ENCODE assay signal across 9 cellular contexts in the genomic region with DNA sequence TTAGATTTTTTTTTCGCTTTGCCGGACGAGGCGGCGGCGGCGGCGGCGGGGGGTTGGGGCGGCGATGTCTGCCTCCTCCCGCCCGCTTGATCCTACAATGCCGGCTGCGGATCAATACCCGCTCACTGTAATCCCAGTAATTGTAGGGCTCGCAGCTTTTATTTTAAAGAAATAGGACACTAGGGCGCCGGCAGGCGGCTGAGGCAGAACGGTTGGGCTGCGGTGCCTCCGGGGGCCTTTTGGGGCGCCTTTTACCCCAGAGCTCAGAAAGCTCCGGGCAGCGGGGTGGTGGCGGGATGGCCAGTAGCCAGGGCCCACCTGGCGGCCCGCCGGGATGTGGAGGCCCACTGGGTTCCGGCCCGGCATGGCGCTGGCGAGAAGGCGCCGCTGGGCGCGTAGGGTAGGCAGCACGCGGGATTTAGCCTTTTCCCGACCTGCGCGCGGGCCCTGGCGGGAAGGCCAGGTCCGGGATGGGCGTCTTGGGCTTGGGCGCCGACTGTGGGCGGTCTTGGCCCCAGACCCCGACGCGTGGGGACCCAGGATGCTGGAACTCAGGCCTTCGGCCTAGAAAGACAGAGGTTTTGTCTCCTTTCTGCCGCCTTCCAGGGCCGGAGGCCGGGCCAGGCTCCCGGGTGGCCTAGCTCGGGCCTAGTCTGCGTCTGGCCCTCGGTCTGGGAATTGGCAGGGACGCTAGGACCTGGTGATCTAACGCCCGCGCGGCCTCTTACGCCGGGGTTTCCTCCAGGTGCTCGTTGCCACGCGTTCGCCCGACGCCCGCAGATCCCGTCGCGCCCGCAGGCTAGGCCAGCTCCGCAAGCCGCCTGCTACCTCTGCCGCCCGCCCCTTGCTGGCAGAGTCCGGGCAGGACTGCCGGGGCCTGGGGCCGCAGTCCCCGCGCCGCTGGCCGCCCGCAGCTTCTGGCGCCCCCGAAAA. TPM values are rescaled to one million over a fixed set of nuclear protein-coding genes. Genes with fewer than 3 reads are reported as not detected.
DNase-seq lines count a peak whose midpoint lies in the region; ATAC-seq and TF ChIP-seq lines count a peak whose summit lies in the region.
"Had no signal": no experiment of that assay in that cellular context is flagged by ENCODE, and none has a peak within 500 bp of the region (broad histone marks: within the 10 kb centered on the region; RNA-seq: fewer than 3 reads in every experiment).

No MANE protein-coding gene starts in this region.

- H3K36me3 Mint-ChIP-seq in endothelial cell (ENCODE audit: low read depth, unreplicated experiment): no peaks in the 10 kb centered on the region
- no peaks in the 10 kb centered on the region for H3K36me3 Mint-ChIP-seq in nephron progenitor cell (ENCODE audit: low read depth)

- peaks cover 11% of the 10 kb centered on the region for H3K27me3 Mint-ChIP-seq in endothelial cell (ENCODE audit: unreplicated experiment)
- peaks cover 100% of the 10 kb centered on the region for H3K27me3 Mint-ChIP-seq in nephron progenitor cell (ENCODE audit: low read depth, poor library complexity)

- no peaks in the 10 kb centered on the region for H3K9me3 ChIP-seq in HUES64 (ENCODE audit: insufficient read depth, low read depth, low read length)

- H3K27ac ChIP-seq in HUES64 (ENCODE audit: low read depth, low read length): peak overlapping the region; percentile 81

- H3K9ac ChIP-seq in HUES64 (ENCODE audit: low read depth, low read length): peak overlapping the region; percentile 82

- H3K27me3 ChIP-seq in HUES64 (ENCODE audit: insufficient read depth, low read length): peaks cover 86% of the 10 kb centered on the region

- DNase-seq in AG10803 (ENCODE audit: low read depth): no peak
- peak; percentile 23 for DNase-seq in endothelial cell (ENCODE audit: low spot score)
- DNase-seq in nephron progenitor cell: peak; percentile 39
- DNase-seq in HuH-7.5 (ENCODE audit: low spot score): no peak
- DNase-seq in RPMI8226: no peak
- DNase-seq in D341Med (ENCODE audit: low spot score): no peak

- TF ChIP-seq CTCF in AG10803 (conservative IDR thresholded peaks at IDR 0.05; ENCODE audit: low read length) (peak; percentile 13; the same call in 1 of the 2 replicates), endothelial cell (IDR thresholded peaks at IDR 0.05; ENCODE audit: unreplicated experiment) (no peak), nephron progenitor cell (IDR thresholded peaks at IDR 0.05) (peak; percentile 23)

- no peak overlapping the region for H3K4me3 Mint-ChIP-seq in endothelial cell (ENCODE audit: unreplicated experiment)
- H3K4me3 Mint-ChIP-seq in nephron progenitor cell: no peak overlapping the region

- 27% methylated on average over 93 of the region's 93 CpGs for WGBS in HUES64

- ATAC-seq in GM18498 (IDR thresholded peaks at IDR 0.05; ENCODE audit: unreplicated experiment): no peak
- ATAC-seq: Panc1 had no signal

- H3K27ac Mint-ChIP-seq in endothelial cell (ENCODE audit: unreplicated experiment) (no peak overlapping the region), nephron progenitor cell (no peak overlapping the region)

- H3K4me3 ChIP-seq in AG10803 (ENCODE audit: low read length) (no peak overlapping the region), HUES64 (ENCODE audit: low read length) (peak overlapping the region; percentile 66)

- H3K9me3 Mint-ChIP-seq in endothelial cell (ENCODE audit: unreplicated experiment): no peaks in the 10 kb centered on the region
- H3K9me3 Mint-ChIP-seq in nephron progenitor cell: peaks cover 5% of the 10 kb centered on the region

- no peaks in the 10 kb centered on the region for H3K36me3 ChIP-seq in HUES64 (ENCODE audit: insufficient read depth, low read length)

- H3K4me1 Mint-ChIP-seq in endothelial cell (ENCODE audit: unreplicated experiment) (peaks cover 14% of the 10 kb centered on the region), nephron progenitor cell (peaks cover 16% of the 10 kb centered on the region)

- H3K4me1 ChIP-seq in HUES64 (ENCODE audit: insufficient read depth, low read length): peaks cover 32% of the 10 kb centered on the region

RNA-seq across cellular contexts. Expression of a gene that starts 15.5 kb away (rescaled TPM):
- 2.1 TPM for polyA plus RNA-seq in HUES64 (2013, experiment 1 of 2)
- 5.1 TPM for polyA plus RNA-seq in HUES64 (2013, experiment 2 of 2)
- 0.69 TPM for total RNA-seq in endothelial cell (ENCODE audit: unreplicated experiment)

Comparison
In these comparisons a context has a peak if more than half of its experiments do, and no peak if none do; other contexts are left out.
1. DNase-seq: peak in endothelial cell (single experiment) and nephron progenitor cell (single experiment); none in AG10803 (single experiment), HuH-7.5 (single experiment), RPMI8226 (single experiment) and D341Med (single experiment).